28 cellular contexts compared by ENCODE assay signal in genomic region chr5:82513739-82514138, GRCh38.
DNase-seq lines count a peak whose midpoint lies in the region; ATAC-seq, FAIRE-seq and TF ChIP-seq lines count a peak whose summit lies in the region.
"Had no signal": no experiment of that assay in that cellular context is flagged by ENCODE, and none has a peak within 500 bp of the region (broad histone marks: within the 10 kb centered on the region; RNA-seq: fewer than 3 reads in every experiment).

No MANE protein-coding gene starts in this region.

- H3K4me2 ChIP-seq in HepG2 (ENCODE audit: low read depth, low read length), result no peak overlapping the region
- H3K4me2 ChIP-seq: smooth muscle cell had no signal

- H3K4me1 Mint-ChIP-seq in WTC11, result peaks cover 23% of the 10 kb centered on the region
- H3K4me1 Mint-ChIP-seq in nephron progenitor cell, result peaks cover 16% of the 10 kb centered on the region
- H3K4me1 Mint-ChIP-seq: activated T-helper 17 cell treated with anti-CD3 and anti-CD28 coated beads, Interleukin-2, amount 50 U/mL, for 72 hours; B cell; IgD-negative memory B cell; natural killer cell had no signal

- DNase-seq in HepG2 (ENCODE audit: low spot score) (no peak), right lobe of liver (no peak), WTC11 (ENCODE audit: low spot score) (peak; percentile 25), nephron progenitor cell (peak; percentile 2), NCI-H2227 (lab: John Stamatoyannopoulos, UW; ENCODE audit: unreplicated experiment) (no peak)
- DNase-seq: activated CD4-positive, alpha-beta T cell treated with anti-CD3 and anti-CD28 coated beads for 36 hours; activated naive CD4-positive, alpha-beta T cell treated with anti-CD3 and anti-CD28 coated beads, Interleukin-2, amount 50 U/mL, for 16 hours; amniotic stem cell; CD8-positive, alpha-beta T cell; foreskin melanocyte; left cardiac atrium; mucosa of descending colon; natural killer cell; NCI-H187; NCI-H2171 treated with DMSO at 0.1 percent for 48 hours; ovary; Right ventricle myocardium superior; stimulated activated naive CD8-positive, alpha-beta T cell treated with anti-CD3 and anti-CD28 coated beads, Interleukin-15, Interleukin-2, amounts not matched to agents 100 U/mL and 50 U/mL, for 24 hours; T-helper 9 cell had no signal

- H3K27ac Mint-ChIP-seq in WTC11 (no peak overlapping the region), nephron progenitor cell (no peak overlapping the region)
- H3K27ac Mint-ChIP-seq: activated CD4-positive, alpha-beta T cell treated with anti-CD3 and anti-CD28 coated beads for 36 hours; activated T-helper 17 cell treated with anti-CD3 and anti-CD28 coated beads, Interleukin-2, amount 50 U/mL, for 72 hours; B cell; CD8-positive, alpha-beta T cell; natural killer cell had no signal

- intact Hi-C loops in HepG2 (cut with micrococcal nuclease; ENCODE audit: unreplicated experiment), result no loop called here
- intact Hi-C loops in right lobe of liver (cut with DNase I), result no loop called here

- H3K4me3 Mint-ChIP-seq in WTC11, result no peak overlapping the region
- no peak overlapping the region for H3K4me3 Mint-ChIP-seq in nephron progenitor cell
- H3K4me3 Mint-ChIP-seq: activated CD4-positive, alpha-beta T cell treated with anti-CD3 and anti-CD28 coated beads for 36 hours; activated T-helper 17 cell treated with anti-CD3 and anti-CD28 coated beads, Interleukin-2, amount 50 U/mL, for 72 hours; B cell; CD8-positive, alpha-beta T cell; IgD-negative memory B cell; natural killer cell had no signal

- CTCF ChIA-PET in HepG2 (lab: Yijun Ruan, JAX; ENCODE audit: low intra/inter-chr PET ratio, low total read pairs), result no interaction called here
- CTCF ChIA-PET in WTC11 (lab: Charles Lee), result no interaction called here

- H3K4me1 ChIP-seq in HepG2 (ENCODE audit: insufficient read depth, low read length) (no peaks in the 10 kb centered on the region), right lobe of liver (no peaks in the 10 kb centered on the region)

- H3K27me3 ChIP-seq in HepG2 (ENCODE audit: control insufficient read depth in 1 of 2, insufficient read depth in 2 of 2, low read length in 2 of 2) (no peaks in the 10 kb centered on the region), right lobe of liver (no peaks in the 10 kb centered on the region)
- H3K27me3 ChIP-seq: ovary had no signal

- in situ Hi-C loops in HepG2 (cut with HindIII; ENCODE audit: extremely low pct_ligation_motif_present, low pct_unique_long_range_greater_than_20kb), result no loop called here

- WGBS in HepG2 (ENCODE audit: low lambda C conversion rate), result 15% methylated on average over 5 of the region's 5 CpGs
- 70% methylated on average over 5 of the region's 5 CpGs for WGBS in right lobe of liver (ENCODE audit: insufficient coverage, low coverage, low lambda C conversion rate, missing lambda C conversion rate)

- no peaks in the 10 kb centered on the region for H3K27me3 Mint-ChIP-seq in WTC11 (ENCODE audit: low read depth)
- H3K27me3 Mint-ChIP-seq in nephron progenitor cell (ENCODE audit: low read depth, poor library complexity), result peaks cover 3% of the 10 kb centered on the region
- H3K27me3 Mint-ChIP-seq: activated T-helper 17 cell treated with anti-CD3 and anti-CD28 coated beads, Interleukin-2, amount 50 U/mL, for 72 hours; B cell; IgD-negative memory B cell had no signal

- H3K9ac ChIP-seq in HepG2 (ENCODE audit: insufficient read depth, low read depth, low read length), result no peak overlapping the region

- H3K36me3 Mint-ChIP-seq in WTC11 (no peaks in the 10 kb centered on the region), nephron progenitor cell (ENCODE audit: low read depth) (peaks cover 2% of the 10 kb centered on the region)
- H3K36me3 Mint-ChIP-seq: CD8-positive, alpha-beta T cell; IgD-negative memory B cell; natural killer cell had no signal

- POLR2A ChIA-PET in HepG2 (lab: Yijun Ruan, JAX), result no interaction called here
- POLR2A ChIA-PET in WTC11 (lab: Charles Lee), result no interaction called here

- no peak overlapping the region for H2AFZ ChIP-seq in HepG2 (ENCODE audit: low read length)

- FAIRE-seq in HepG2 (lab: Jason Lieb, UNC), result no peak
- FAIRE-seq: G401.6, urothelium cell line had no signal

- H3K36me3 ChIP-seq in HepG2 (replicated peaks in 1 of 2; ENCODE audit: control insufficient read depth in 1 of 2, insufficient read depth in 2 of 2, low read length in 2 of 2) (no peaks in the 10 kb centered on the region), right lobe of liver (no peaks in the 10 kb centered on the region)
- H3K36me3 ChIP-seq: ovary had no signal

- no TSS peak for BruUV-seq in HepG2 (replicated peaks; lab: Mats Ljungman, UMichigan)

- H3K9me3 Mint-ChIP-seq in WTC11, result peaks cover 1% of the 10 kb centered on the region
- H3K9me3 Mint-ChIP-seq in nephron progenitor cell, result peaks cover 3% of the 10 kb centered on the region
- H3K9me3 Mint-ChIP-seq: activated T-helper 17 cell treated with anti-CD3 and anti-CD28 coated beads, Interleukin-2, amount 50 U/mL, for 72 hours; natural killer cell had no signal

- no peak for TF ChIP-seq CTCF in HepG2 (CRISPR knock-in tag; IDR thresholded peaks at IDR 0.05)
- TF ChIP-seq CTCF in right lobe of liver (IDR thresholded peaks at IDR 0.05), result no peak
- no peak for TF ChIP-seq CTCF in WTC11 (IDR thresholded peaks at IDR 0.05)
- no peak for TF ChIP-seq CTCF in nephron progenitor cell (IDR thresholded peaks at IDR 0.05)

- TF ChIP-seq EP300 in HepG2 (IDR thresholded peaks at IDR 0.05; ENCODE audit: low read depth in 2 of 2, low read length in 2 of 2) (no peak), HepG2 (CRISPR knock-in tag; IDR thresholded peaks at IDR 0.05; ENCODE audit: borderline replicate concordance) (no peak)

- H3K4me3 ChIP-seq in HepG2 (replicated peaks in 1 of 3; ENCODE audit: insufficient read depth in 1 of 3, low read depth in 2 of 3, low read length in 3 of 3) (no peak overlapping the region), right lobe of liver (no peak overlapping the region)
- H3K4me3 ChIP-seq: mucosa of descending colon, ovary, smooth muscle cell had no signal

- ATAC-seq in HepG2 (no peak), right lobe of liver (no peak), WTC11 (peak; percentile 85), GM18517 (IDR thresholded peaks at IDR 0.05; ENCODE audit: unreplicated experiment) (no peak), GM21619 (IDR thresholded peaks at IDR 0.05; ENCODE audit: unreplicated experiment) (no peak)
- ATAC-seq: activated CD4-positive, alpha-beta T cell treated with anti-CD3 and anti-CD28 coated beads for 36 hours; activated T-helper 17 cell treated with anti-CD3 and anti-CD28 coated beads, Interleukin-2, amount 50 U/mL, for 72 hours; CD8-positive, alpha-beta T cell; HCT116; left cardiac atrium; mucosa of descending colon; natural killer cell; stimulated activated naive CD8-positive, alpha-beta T cell treated with anti-CD3 and anti-CD28 coated beads, Interleukin-15, Interleukin-2, amounts not matched to agents 100 U/mL and 50 U/mL, for 24 hours had no signal

- no peak for TF ChIP-seq RAD21 in HepG2 (CRISPR knock-in tag; IDR thresholded peaks at IDR 0.05)

- no peaks in the 10 kb centered on the region for H3K9me3 ChIP-seq in HepG2 (ENCODE audit: low read length)
- no peaks in the 10 kb centered on the region for H3K9me3 ChIP-seq in right lobe of liver
- H3K9me3 ChIP-seq: mucosa of descending colon, ovary had no signal

- no peaks in the 10 kb centered on the region for H3K79me2 ChIP-seq in HepG2 (ENCODE audit: insufficient read depth, low read length)

- H3K27ac ChIP-seq in HepG2 (ENCODE audit: extremely low read length, insufficient read depth, low read length) (no peak overlapping the region), right lobe of liver (no peak overlapping the region)
- H3K27ac ChIP-seq: ovary had no signal

- TF ChIP-seq POLR2A in HepG2 (IDR thresholded peaks at IDR 0.05; ENCODE audit: insufficient read depth in 1 of 2, low read depth in 2 of 2, low read length in 2 of 2), result no peak
- no peak for TF ChIP-seq POLR2A in right lobe of liver (IDR thresholded peaks at IDR 0.05)

- H4K20me1 ChIP-seq in HepG2 (ENCODE audit: insufficient read depth, low read length), result no peaks in the 10 kb centered on the region

TF ChIP-seq in HepG2, 621 proteins besides CTCF, POLR2A, EP300 and RAD21 (continues in another document):
- TF ChIP-seq RFX3 (CRISPR knock-in tag; IDR thresholded peaks at IDR 0.05) (peak; percentile 57), POLR2AphosphoS2 (IDR thresholded peaks at IDR 0.05; ENCODE audit: low read depth, low read length) (no peak)

TF ChIP-seq in WTC11, 78 proteins besides CTCF, POLR2A, EP300 and RAD21:
- TF ChIP-seq PRDM15 (CRISPR knock-in tag; IDR thresholded peaks at IDR 0.05) (peak; percentile 95), MAX (CRISPR knock-in tag; IDR thresholded peaks at IDR 0.05) (no peak)

Comparison
In these comparisons a context has a peak if more than half of its experiments do, and no peak if none do; other contexts are left out.
1. DNase-seq: peak in WTC11 (single experiment) and nephron progenitor cell (single experiment); none in HepG2 (single experiment), right lobe of liver (0 of 3) and NCI-H2227 (single experiment).
2. Of the 50 proteins assayed by ChIP-seq in both HepG2 and WTC11: peak only in HepG2: none; only in WTC11: none; in both: PRDM15; in neither: 49.